Comparison of ENCODE assay signal across 1 cellular context in genomic region chr18:55320399-55321255, GRCh38.
TF ChIP-seq lines count a peak whose summit lies in the region.

No MANE protein-coding gene starts in this region.

TF ChIP-seq in IMR-90, 13 proteins besides CTCF, POLR2A, EP300 and RAD21:
- no peak for TF ChIP-seq USF2 (IDR thresholded peaks at IDR 0.05; ENCODE audit: low read depth, low read length)
